Comparison of ENCODE assay signal across 11 cellular contexts in genomic region chr7:144148224-144148827, GRCh38. TPM values are rescaled to one million over a fixed set of nuclear protein-coding genes. Genes with fewer than 3 reads are reported as not detected.
"Had no signal": no experiment of that assay in that cellular context is flagged by ENCODE, and none has a peak within 500 bp of the region (broad histone marks: within the 10 kb centered on the region; RNA-seq: fewer than 3 reads in every experiment).

No MANE protein-coding gene starts in this region.

- H3K27ac Mint-ChIP-seq: HFFc6 had no signal

- H2AFZ ChIP-seq: GM23248 had no signal

- H3K27ac ChIP-seq: GM23248, KMS-11 had no signal

- DNase-seq: GM23248, GOT3, H7, HFFc6, IMR-90, KBM-7 had no signal

- H3K9me3 ChIP-seq: HAP-1 had no signal

- H3K4me1 ChIP-seq: HAP-1 had no signal

- H3K36me3 ChIP-seq: HAP-1 had no signal

- H3K4me3 Mint-ChIP-seq: HFFc6 had no signal

- H3K4me3 ChIP-seq: GM23248, HAP-1 had no signal

- FAIRE-seq: HTR-8/SVneo had no signal

- H3K4me2 ChIP-seq: KMS-11 had no signal

- H3K9ac ChIP-seq: GM23248, KMS-11 had no signal

RNA-seq across cellular contexts. Expression of gene OR2A14, which starts 25.4 kb away (rescaled TPM):
- total RNA-seq: GM23248, H4, H7, HFFc6, HT-29, IMR-90 had no signal
- polyA plus RNA-seq: GM23248, IMR-90 had no signal

RNA-seq across cellular contexts. Expression of gene CTAGE4, which starts 34.9 kb away (rescaled TPM):
- total RNA-seq: GM23248, HFFc6, IMR-90 had no signal

RNA-seq across cellular contexts. Expression of gene OR2A2, which starts 38.9 kb away (rescaled TPM):
- total RNA-seq: GM23248, H4, H7, HFFc6, HT-29, IMR-90 had no signal
- polyA plus RNA-seq: GM23248, IMR-90 had no signal

RNA-seq across cellular contexts. Expression of gene ARHGEF35, which starts 47.3 kb away (rescaled TPM):
- total RNA-seq: HFFc6, IMR-90 had no signal
- polyA plus RNA-seq: IMR-90 had no signal
